Comparison of ENCODE assay signal across 4 cellular contexts in the genomic region with DNA sequence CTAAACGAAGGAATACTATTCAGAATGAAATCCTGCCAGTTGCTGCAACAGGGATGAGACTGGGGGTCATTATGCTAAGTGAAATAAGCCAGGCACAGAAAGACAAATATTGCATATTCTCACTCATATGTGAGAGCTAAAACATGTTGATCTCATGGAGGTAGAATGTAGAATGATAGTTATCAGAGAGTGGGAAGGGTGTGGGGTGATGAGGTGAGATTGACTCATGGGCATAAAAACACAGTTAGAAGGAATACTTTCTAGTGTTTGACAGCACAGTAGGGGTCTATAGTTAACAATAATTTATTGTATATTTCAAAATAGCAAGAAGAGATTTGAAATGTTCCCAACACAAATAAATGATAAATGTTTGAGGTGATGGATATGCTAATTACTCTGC. TPM values are rescaled to one million over a fixed set of nuclear protein-coding genes. Genes with fewer than 3 reads are reported as not detected.
"Had no signal": no experiment of that assay in that cellular context is flagged by ENCODE, and none has a peak within 500 bp of the region (broad histone marks: within the 10 kb centered on the region; RNA-seq: fewer than 3 reads in every experiment).

No MANE protein-coding gene starts in this region.

- ATAC-seq: GM12878 had no signal

- H3K4me3 ChIP-seq: GM12878 had no signal

- DNase-seq: GDM1, GF-D8 had no signal

RNA-seq across cellular contexts. Expression of a gene that starts 7.8 kb away (rescaled TPM):
- total RNA-seq: G401, GM12878 had no signal
- polyA plus RNA-seq: GM12878 had no signal

RNA-seq across cellular contexts. Expression of a gene that starts 46.2 kb away (rescaled TPM):
- total RNA-seq: GM12878 had no signal

RNA-seq across cellular contexts. Expression of a gene that starts 47.6 kb away (rescaled TPM):
- total RNA-seq: G401, GM12878 had no signal
- polyA plus RNA-seq: GM12878 had no signal
